16 cellular contexts compared by ENCODE assay signal in the genomic region with DNA sequence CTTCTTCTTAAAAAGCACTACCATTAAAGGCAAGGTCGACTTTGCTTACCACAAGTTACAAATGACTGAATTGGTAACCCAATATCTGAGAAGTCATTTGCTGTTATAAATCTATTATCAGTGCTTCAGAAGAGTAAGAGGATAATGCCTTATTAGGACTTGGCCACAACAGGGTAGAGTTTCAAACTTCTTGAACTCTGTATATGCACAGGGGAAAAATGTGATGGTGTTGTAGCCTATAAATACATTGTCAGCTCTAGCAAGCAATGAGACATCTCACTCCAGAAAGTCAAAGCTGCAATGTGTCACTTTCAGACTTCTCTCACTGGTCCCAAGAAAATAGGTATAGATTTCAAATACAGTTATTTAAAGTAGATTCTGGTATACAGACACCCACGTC. TPM values are rescaled to one million over a fixed set of nuclear protein-coding genes. Genes with fewer than 3 reads are reported as not detected.
DNase-seq lines count a peak whose midpoint lies in the region; ATAC-seq lines count a peak whose summit lies in the region.
"Had no signal": no experiment of that assay in that cellular context is flagged by ENCODE, and none has a peak within 500 bp of the region (broad histone marks: within the 10 kb centered on the region; RNA-seq: fewer than 3 reads in every experiment).

No MANE protein-coding gene starts in this region.

- CTCF ChIA-PET in T-cell (lab: Charles Lee): no interaction called here

- H3K4me1 Mint-ChIP-seq in T-cell: no peaks in the 10 kb centered on the region
- H3K4me1 Mint-ChIP-seq: activated naive CD8-positive, alpha-beta T cell treated with anti-CD3 and anti-CD28 coated beads for 36 hours; WTC11 had no signal

- H3K36me3 Mint-ChIP-seq in T-cell: no peaks in the 10 kb centered on the region
- H3K36me3 Mint-ChIP-seq: activated naive CD8-positive, alpha-beta T cell treated with anti-CD3 and anti-CD28 coated beads for 36 hours; WTC11 had no signal

- ATAC-seq in GM19043 (IDR thresholded peaks at IDR 0.05; ENCODE audit: low read depth, unreplicated experiment): peak; percentile 42
- peak; percentile 75 for ATAC-seq in HG02588 (IDR thresholded peaks at IDR 0.05; ENCODE audit: unreplicated experiment)
- peak; percentile 70 for ATAC-seq in HG03175 (IDR thresholded peaks at IDR 0.05; ENCODE audit: unreplicated experiment)
- ATAC-seq in T-cell (replicated peaks in 1 of 4): no peak

- no peak overlapping the region for H3K27ac Mint-ChIP-seq in T-cell
- H3K27ac Mint-ChIP-seq: activated naive CD8-positive, alpha-beta T cell treated with anti-CD3 and anti-CD28 coated beads for 36 hours; WTC11 had no signal

- no peaks in the 10 kb centered on the region for H3K9me3 Mint-ChIP-seq in T-cell
- H3K9me3 Mint-ChIP-seq: activated naive CD8-positive, alpha-beta T cell treated with anti-CD3 and anti-CD28 coated beads for 36 hours; WTC11 had no signal

- no peak overlapping the region for H3K4me3 Mint-ChIP-seq in T-cell
- H3K4me3 Mint-ChIP-seq: activated naive CD8-positive, alpha-beta T cell treated with anti-CD3 and anti-CD28 coated beads for 36 hours; WTC11 had no signal

- POLR2A ChIA-PET in T-cell (lab: Charles Lee): no interaction called here

- DNase-seq in left kidney (ENCODE audit: low read depth, low spot score): peak; percentile 85
- no peak for DNase-seq in NCI-H2196 treated with DMSO at 0.1 percent for 48 hours (lab: John Stamatoyannopoulos, UW; ENCODE audit: unreplicated experiment)
- DNase-seq in stimulated activated CD4-positive, alpha-beta T cell treated with anti-CD3 and anti-CD28 coated beads, Interleukin-12 subunit alpha, Interleukin-12 subunit beta, amount 100 ng/mL, for 4 hours: no peak
- no peak for DNase-seq in T-cell
- DNase-seq in NCI-H526 treated with DMSO at 0.1 percent for 48 hours (lab: John Stamatoyannopoulos, UW): no peak
- DNase-seq: activated CD8-positive, alpha-beta memory T cell treated with anti-CD3 and anti-CD28 coated beads, Interleukin-2, amount 50 U/mL, for 4 hours; activated naive CD8-positive, alpha-beta T cell treated with anti-CD3 and anti-CD28 coated beads for 36 hours; central memory CD4-positive, alpha-beta T cell; NCI-H2171 treated with DMSO at 0.1 percent for 48 hours; SK-N-SH had no signal

- no peaks in the 10 kb centered on the region for H3K27me3 Mint-ChIP-seq in T-cell
- H3K27me3 Mint-ChIP-seq: activated naive CD8-positive, alpha-beta T cell treated with anti-CD3 and anti-CD28 coated beads for 36 hours had no signal

RNA-seq across cellular contexts. Expression of gene TFEC, which starts 9.3 kb away (rescaled TPM):
- under 1 TPM; 0.19 to 0.51 (median 0.33) TPM for total RNA-seq in T-cell
- total RNA-seq: HT-29, osteocyte had no signal

Comparison
In these comparisons a context has a peak if more than half of its experiments do, and no peak if none do; other contexts are left out.
1. ATAC-seq: peak in GM19043 (single experiment), HG02588 (single experiment) and HG03175 (single experiment); none in T-cell (0 of 4).